22 cellular contexts compared by ENCODE assay signal in genomic region chr10:124017729-124018128, GRCh38.
"Had no signal": no experiment of that assay in that cellular context is flagged by ENCODE, and none has a peak within 500 bp of the region (broad histone marks: within the 10 kb centered on the region; RNA-seq: fewer than 3 reads in every experiment).

No MANE protein-coding gene starts in this region.

- H3K4me3 ChIP-seq: adrenal gland, prostate gland, testis, upper lobe of left lung had no signal

- H3K4me3 Mint-ChIP-seq: dendritic cell treated with granulocyte-macrophage colony-stimulating factor and Interleukin-4, amounts not matched to agents 40 ng/mL and 50 ng/mL, for 4 days; nephron; stimulated activated naive CD8-positive, alpha-beta T cell treated with anti-CD3 and anti-CD28 coated beads, Interleukin-15, amount 100 ng/mL, for 72 hours had no signal

- DNase-seq: activated CD4-positive, alpha-beta T cell treated with anti-CD3 and anti-CD28 coated beads, Interleukin-2, amount 50 U/mL, for 48 hours; activated gamma-delta T cell treated with Interleukin-2 at 50 U/mL for 16 hours; adrenal gland; effector CD8-positive, alpha-beta T cell; foreskin fibroblast; glutamatergic neuron; hypothalamus; islet precursor cell; midbrain; right cardiac atrium; stimulated activated CD4-positive, alpha-beta T cell treated with anti-CD3 and anti-CD28 coated beads, Interleukin-2, amount 100 ng/mL, for 48 hours; stimulated activated naive CD8-positive, alpha-beta T cell treated with anti-CD3 and anti-CD28 coated beads, Interleukin-15, amount 100 ng/mL, for 72 hours; SW 1271; T-helper 2 cell; testis; upper lobe of left lung had no signal

- ATAC-seq: activated naive CD4-positive, alpha-beta T cell treated with anti-CD3 and anti-CD28 coated beads, Interleukin-2, amount 50 U/mL, for 72 hours; left lobe of liver; stimulated activated naive CD8-positive, alpha-beta T cell treated with anti-CD3 and anti-CD28 coated beads, Interleukin-15, amount 100 ng/mL, for 72 hours had no signal

- H3K9me3 ChIP-seq: adrenal gland, prostate gland, testis, upper lobe of left lung had no signal

- H3K4me1 Mint-ChIP-seq: stimulated activated naive CD8-positive, alpha-beta T cell treated with anti-CD3 and anti-CD28 coated beads, Interleukin-15, amount 100 ng/mL, for 72 hours had no signal

- H3K27ac Mint-ChIP-seq: activated naive CD4-positive, alpha-beta T cell treated with anti-CD3 and anti-CD28 coated beads, Interleukin-2, amount 50 U/mL, for 72 hours; dendritic cell treated with granulocyte-macrophage colony-stimulating factor and Interleukin-4, amounts not matched to agents 40 ng/mL and 50 ng/mL, for 4 days; nephron; stimulated activated naive CD8-positive, alpha-beta T cell treated with anti-CD3 and anti-CD28 coated beads, Interleukin-15, amount 100 ng/mL, for 72 hours had no signal

- H3K27ac ChIP-seq: adrenal gland, prostate gland, testis, upper lobe of left lung, VCaP had no signal

- H3K4me1 ChIP-seq: adrenal gland, prostate gland, testis had no signal

- H3K27me3 ChIP-seq: adrenal gland, testis, upper lobe of left lung had no signal
